Comparison of ENCODE assay signal across 22 cellular contexts in the genomic region with DNA sequence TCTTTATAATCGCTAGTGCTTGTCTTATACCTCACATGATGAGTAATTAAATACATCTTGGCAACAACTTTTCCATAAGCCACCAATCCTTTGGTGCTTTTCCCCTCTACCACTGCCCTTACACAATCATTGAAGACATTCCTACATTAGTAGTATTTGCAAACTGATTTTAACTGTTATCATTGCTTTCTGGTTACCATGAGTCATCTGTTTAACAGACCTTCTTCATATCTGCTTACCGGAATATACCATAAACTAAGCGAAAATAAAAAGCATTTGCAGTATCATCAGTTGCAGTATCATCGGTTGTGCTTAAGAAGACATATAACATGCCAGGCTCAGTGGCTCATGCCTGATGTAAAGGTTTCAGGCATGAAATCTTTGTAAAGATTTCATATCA.
"Had no signal": no experiment of that assay in that cellular context is flagged by ENCODE, and none has a peak within 500 bp of the region (broad histone marks: within the 10 kb centered on the region; RNA-seq: fewer than 3 reads in every experiment).

No MANE protein-coding gene starts in this region.

- H3K4me3 ChIP-seq: ascending aorta, breast epithelium, esophagus muscularis mucosa, gastroesophageal sphincter, heart left ventricle, left ventricle myocardium inferior, right lobe of liver, stomach, vagina had no signal

- H3K9ac ChIP-seq: parathyroid adenoma had no signal

- H3K27ac ChIP-seq: ascending aorta, breast epithelium, esophagus muscularis mucosa, gastroesophageal sphincter, heart left ventricle, left ventricle myocardium inferior, neutrophil, parathyroid adenoma, right lobe of liver, stomach, vagina, WERI-Rb-1 had no signal

- H2AFZ ChIP-seq: parathyroid adenoma had no signal

- DNase-seq: activated CD4-positive, alpha-beta T cell treated with anti-CD3 and anti-CD28 coated beads, Interleukin-2, amount 50 U/mL, for 4 hours; activated effector memory CD4-positive, alpha-beta T cell treated with anti-CD3 and anti-CD28 coated beads, Interleukin-2, amount 50 U/mL, for 16 hours; activated naive CD4-positive, alpha-beta T cell treated with anti-CD3 and anti-CD28 coated beads, Interleukin-2, amount 50 U/mL, for 16 hours; activated T-cell treated with anti-CD3 and anti-CD28 coated beads, Interleukin-2, amount 50 U/mL, for 72 hours; cerebellar nuclear complex; effector CD4-positive, alpha-beta T cell; heart left ventricle; kidney glomerular epithelial cell; left ventricle myocardium inferior; naive thymus-derived CD8-positive, alpha-beta T cell; right lobe of liver; stimulated activated CD4-positive, alpha-beta T cell treated with anti-CD3 and anti-CD28 coated beads, Interleukin-4, amount 100 ng/mL, for 24 hours; stomach; WERI-Rb-1 had no signal

- H3K4me1 ChIP-seq: ascending aorta, breast epithelium, esophagus muscularis mucosa, gastroesophageal sphincter, heart left ventricle, left ventricle myocardium inferior, parathyroid adenoma, right lobe of liver, stomach, vagina had no signal

- H3K36me3 ChIP-seq: ascending aorta, breast epithelium, esophagus muscularis mucosa, gastroesophageal sphincter, heart left ventricle, left ventricle myocardium inferior, neutrophil, right lobe of liver, stomach, vagina, WERI-Rb-1 had no signal

- H3K79me2 ChIP-seq: parathyroid adenoma had no signal

- H3K27me3 ChIP-seq: ascending aorta, breast epithelium, esophagus muscularis mucosa, gastroesophageal sphincter, heart left ventricle, neutrophil, right lobe of liver, stomach, vagina had no signal

- ATAC-seq: activated T-cell treated with anti-CD3 and anti-CD28 coated beads, Interleukin-2, amount 50 U/mL, for 72 hours; gastroesophageal sphincter; heart left ventricle; naive thymus-derived CD8-positive, alpha-beta T cell; right lobe of liver; stimulated activated effector memory CD8-positive, alpha-beta T cell treated with anti-CD3 and anti-CD28 coated beads, Interleukin-12 subunit alpha, Interleukin-12 subunit beta, amount 100 ng/mL, for 72 hours had no signal

- H3K9me3 ChIP-seq: ascending aorta, breast epithelium, esophagus muscularis mucosa, gastroesophageal sphincter, heart left ventricle, left ventricle myocardium inferior, neutrophil, right lobe of liver, stomach, vagina had no signal
